ENCODE assay signal across 13 cellular contexts in the genomic region with DNA sequence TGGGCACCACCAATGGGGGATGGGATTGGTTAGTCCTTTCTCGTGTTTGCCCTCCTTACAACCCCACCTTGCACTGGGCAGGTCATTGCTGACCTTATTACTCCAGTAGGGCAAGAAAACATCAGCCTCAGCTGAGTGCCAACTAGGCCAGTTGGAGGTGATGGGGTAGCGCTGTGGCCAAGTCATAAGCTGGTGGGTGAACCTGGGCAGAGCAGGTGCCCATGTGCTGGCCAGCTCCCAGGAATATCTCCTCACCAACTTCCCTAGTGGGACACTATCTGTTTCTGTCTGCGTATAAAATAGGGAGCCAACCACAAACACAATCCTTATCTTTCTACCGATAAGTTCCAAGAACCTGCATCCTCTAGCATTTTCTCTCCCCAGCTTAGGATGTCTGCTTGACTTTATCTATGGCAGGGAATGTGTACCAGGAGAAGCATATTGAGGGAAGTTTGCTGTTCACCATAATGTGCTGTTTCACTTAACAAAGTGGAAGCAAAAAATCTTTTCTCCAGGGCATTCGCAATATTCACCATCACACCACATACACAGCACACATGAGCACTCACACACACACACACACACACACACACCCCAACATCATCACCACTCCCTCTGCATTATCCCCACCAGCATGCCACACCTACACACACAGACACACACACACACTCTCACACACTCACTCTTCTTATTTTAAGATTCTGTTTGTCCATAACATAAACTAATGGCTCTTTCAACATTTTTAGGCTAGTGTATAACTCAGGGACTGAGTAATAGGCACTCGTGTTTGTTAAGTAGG.
A peak's percentile ranks its signal among the peaks of the same experiment; 100 is the strongest.
DNase-seq lines count a peak whose midpoint lies in the region; ATAC-seq, FAIRE-seq and TF ChIP-seq lines count a peak whose summit lies in the region.
"Had no signal": no experiment of that assay in that cellular context is flagged by ENCODE, and none has a peak within 500 bp of the region (broad histone marks: within the 10 kb centered on the region; RNA-seq: fewer than 3 reads in every experiment).

No MANE protein-coding gene starts in this region.

- TF ChIP-seq RAD21 in A549 (conservative IDR thresholded peaks at IDR 0.05 in 1 of 2, IDR thresholded peaks at IDR 0.05 in 1 of 2), result no peak

- DNase-seq in A549 (ENCODE audit: low read depth in 1 of 2, low spot score in 1 of 2) (no peak), RWPE1 (ENCODE audit: low spot score) (no peak), esophagus muscularis mucosa (ENCODE audit: extremely low spot score) (peak; percentile 88), osteocyte (ENCODE audit: extremely low spot score, unreplicated experiment) (no peak), retina (no peak)
- DNase-seq in NK-92 treated with Interleukin-12 subunit alpha and Interleukin-12 subunit beta, amount 100 ng/mL, for 24 hours (lab: John Stamatoyannopoulos, UW), result no peak
- DNase-seq in CD8-positive, alpha-beta T cell, result no peak
- DNase-seq in activated T-cell treated with anti-CD3 and anti-CD28 coated beads, Interleukin-2, amount 50 U/mL, for 48 hours, result no peak
- DNase-seq: activated naive CD8-positive, alpha-beta T cell treated with anti-CD3 and anti-CD28 coated beads for 36 hours; cortex of kidney; NCI-H1694 treated with DMSO at 0.1 percent for 48 hours; right lobe of liver had no signal

- peaks cover 11% of the 10 kb centered on the region for H3K4me1 Mint-ChIP-seq in osteocyte (ENCODE audit: unreplicated experiment)
- no peaks in the 10 kb centered on the region for H3K4me1 Mint-ChIP-seq in CD8-positive, alpha-beta T cell (ENCODE audit: low read depth)
- H3K4me1 Mint-ChIP-seq: activated naive CD8-positive, alpha-beta T cell treated with anti-CD3 and anti-CD28 coated beads for 36 hours had no signal

- no peaks in the 10 kb centered on the region for H3K36me3 Mint-ChIP-seq in osteocyte (ENCODE audit: unreplicated experiment)
- H3K36me3 Mint-ChIP-seq in CD8-positive, alpha-beta T cell, result no peaks in the 10 kb centered on the region
- H3K36me3 Mint-ChIP-seq: activated naive CD8-positive, alpha-beta T cell treated with anti-CD3 and anti-CD28 coated beads for 36 hours had no signal

- H3K4me3 Mint-ChIP-seq in osteocyte (ENCODE audit: unreplicated experiment), result no peak overlapping the region
- no peak overlapping the region for H3K4me3 Mint-ChIP-seq in CD8-positive, alpha-beta T cell
- H3K4me3 Mint-ChIP-seq: activated naive CD8-positive, alpha-beta T cell treated with anti-CD3 and anti-CD28 coated beads for 36 hours had no signal

- TF ChIP-seq POLR2A in A549 (IDR thresholded peaks at IDR 0.05; ENCODE audit: low read length), result no peak
- TF ChIP-seq POLR2A in esophagus muscularis mucosa (IDR thresholded peaks at IDR 0.05; ENCODE audit: low read depth), result no peak

- peak overlapping the region; percentile 34 for H3K27ac Mint-ChIP-seq in osteocyte (ENCODE audit: unreplicated experiment)
- no peak overlapping the region for H3K27ac Mint-ChIP-seq in CD8-positive, alpha-beta T cell
- H3K27ac Mint-ChIP-seq: activated naive CD8-positive, alpha-beta T cell treated with anti-CD3 and anti-CD28 coated beads for 36 hours had no signal

- FAIRE-seq in A549 (lab: Jason Lieb, UNC), result no peak

- peak in 1 of 2 experiments; percentile 47; a peak in 1 of 6 replicates for ATAC-seq in A549
- ATAC-seq in CD8-positive, alpha-beta T cell, result no peak

- H3K4me3 ChIP-seq in A549 (no peak overlapping the region), esophagus muscularis mucosa (no peak overlapping the region)
- H3K4me3 ChIP-seq in CD8-positive, alpha-beta T cell (ENCODE audit: low read depth, low read length), result no peak overlapping the region
- H3K4me3 ChIP-seq: right lobe of liver, thoracic aorta had no signal

- no peaks in the 10 kb centered on the region for H3K27me3 Mint-ChIP-seq in osteocyte (ENCODE audit: unreplicated experiment)
- H3K27me3 Mint-ChIP-seq in CD8-positive, alpha-beta T cell (ENCODE audit: low read depth), result peaks cover 13% of the 10 kb centered on the region

- no peaks in the 10 kb centered on the region for H3K27me3 ChIP-seq in esophagus muscularis mucosa
- H3K27me3 ChIP-seq in CD8-positive, alpha-beta T cell (ENCODE audit: insufficient read depth, low read length), result no peaks in the 10 kb centered on the region
- H3K27me3 ChIP-seq: right lobe of liver had no signal

- H3K4me2 ChIP-seq in A549, result 0 out of 3 replicates have a peak overlapping the region, but pooled peaks have one; percentile 20

- WGBS in A549 (ENCODE audit: missing lambda C conversion rate), result 72% methylated on average over 6 of the region's 6 CpGs
- 72% methylated on average over 6 of the region's 6 CpGs for WGBS in esophagus muscularis mucosa

- TF ChIP-seq CTCF in A549 (IDR thresholded peaks at IDR 0.05), result no peak
- no peak for TF ChIP-seq CTCF in RWPE1 (conservative IDR thresholded peaks at IDR 0.05; ENCODE audit: low read depth)
- no peak for TF ChIP-seq CTCF in esophagus muscularis mucosa (IDR thresholded peaks at IDR 0.05)
- no peak for TF ChIP-seq CTCF in osteocyte (IDR thresholded peaks at IDR 0.05)
- TF ChIP-seq CTCF in CD8-positive, alpha-beta T cell (IDR thresholded peaks at IDR 0.05), result no peak

- H3K4me1 ChIP-seq in A549 (peaks cover 7% of the 10 kb centered on the region; the same call in 1 of the 3 replicates), esophagus muscularis mucosa (peaks cover 0 to 18% (median 10%) of the 10 kb centered on the region in 4 donors)
- H3K4me1 ChIP-seq in CD8-positive, alpha-beta T cell (ENCODE audit: insufficient read depth, low read length), result no peaks in the 10 kb centered on the region
- H3K4me1 ChIP-seq: right lobe of liver had no signal

- POLR2A ChIA-PET in A549 (lab: Yijun Ruan, JAX), result no interaction called here
- POLR2A ChIA-PET in RWPE1 (lab: Yijun Ruan, JAX; ENCODE audit: low non-redundant PET), result no interaction called here
- POLR2A ChIA-PET in CD8-positive, alpha-beta T cell (lab: Charles Lee), result no interaction called here

- H3K9me3 Mint-ChIP-seq in osteocyte (ENCODE audit: unreplicated experiment), result no peaks in the 10 kb centered on the region
- H3K9me3 Mint-ChIP-seq in CD8-positive, alpha-beta T cell, result no peaks in the 10 kb centered on the region
- H3K9me3 Mint-ChIP-seq: activated naive CD8-positive, alpha-beta T cell treated with anti-CD3 and anti-CD28 coated beads for 36 hours had no signal

- intact Hi-C loops in esophagus muscularis mucosa (cut with DNase I), result no loop called here
- intact Hi-C loops in CD8-positive, alpha-beta T cell (cut with DNase I, micrococcal nuclease), result no loop called here

- CTCF ChIA-PET in A549 (lab: Yijun Ruan, JAX) (interaction anchor here (0.9 kb wide), 1 partner anchor 9 kb away, joined by 3 read pairs; no protein-coding TSS in a partner anchor), RWPE1 (lab: Yijun Ruan, JAX) (no interaction called here)
- CTCF ChIA-PET in CD8-positive, alpha-beta T cell (lab: Charles Lee), result no interaction called here

- H3K27ac ChIP-seq in A549, result no peak overlapping the region; a peak in 1 of 6 replicates
- H3K27ac ChIP-seq in RWPE1, result peak overlapping the region; percentile 62
- H3K27ac ChIP-seq in esophagus muscularis mucosa (replicated peaks in 1 of 4), result peak overlapping the region in 3 of 4 donors; percentile 30 to 43 (median 39)
- H3K27ac ChIP-seq in CD8-positive, alpha-beta T cell (ENCODE audit: low read depth, low read length), result no peak overlapping the region
- H3K27ac ChIP-seq: right lobe of liver, thoracic aorta had no signal

- H3K36me3 ChIP-seq in esophagus muscularis mucosa, result no peaks in the 10 kb centered on the region
- H3K36me3 ChIP-seq in CD8-positive, alpha-beta T cell (ENCODE audit: insufficient read depth, low read length), result no peaks in the 10 kb centered on the region
- H3K36me3 ChIP-seq: right lobe of liver, thoracic aorta had no signal

- TF ChIP-seq EP300 in A549 (IDR thresholded peaks at IDR 0.05) (no peak), esophagus muscularis mucosa (IDR thresholded peaks at IDR 0.05) (no peak)

- H3K9me3 ChIP-seq in A549 (no peaks in the 10 kb centered on the region), esophagus muscularis mucosa (no peaks in the 10 kb centered on the region)
- H3K9me3 ChIP-seq in CD8-positive, alpha-beta T cell (ENCODE audit: low read length), result no peaks in the 10 kb centered on the region
- H3K9me3 ChIP-seq: right lobe of liver, thoracic aorta had no signal

TF ChIP-seq in A549, 52 proteins besides CTCF, POLR2A, EP300 and RAD21:
- TF ChIP-seq, protein P1, sequence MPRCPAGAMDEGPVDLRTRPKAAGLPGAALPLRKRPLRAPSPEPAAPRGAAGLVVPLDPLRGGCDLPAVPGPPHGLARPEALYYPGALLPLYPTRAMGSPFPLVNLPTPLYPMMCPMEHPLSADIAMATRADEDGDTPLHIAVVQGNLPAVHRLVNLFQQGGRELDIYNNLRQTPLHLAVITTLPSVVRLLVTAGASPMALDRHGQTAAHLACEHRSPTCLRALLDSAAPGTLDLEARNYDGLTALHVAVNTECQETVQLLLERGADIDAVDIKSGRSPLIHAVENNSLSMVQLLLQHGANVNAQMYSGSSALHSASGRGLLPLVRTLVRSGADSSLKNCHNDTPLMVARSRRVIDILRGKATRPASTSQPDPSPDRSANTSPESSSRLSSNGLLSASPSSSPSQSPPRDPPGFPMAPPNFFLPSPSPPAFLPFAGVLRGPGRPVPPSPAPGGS (IDR thresholded peaks at IDR 0.05), result no peak
- TF ChIP-seq, protein P2, sequence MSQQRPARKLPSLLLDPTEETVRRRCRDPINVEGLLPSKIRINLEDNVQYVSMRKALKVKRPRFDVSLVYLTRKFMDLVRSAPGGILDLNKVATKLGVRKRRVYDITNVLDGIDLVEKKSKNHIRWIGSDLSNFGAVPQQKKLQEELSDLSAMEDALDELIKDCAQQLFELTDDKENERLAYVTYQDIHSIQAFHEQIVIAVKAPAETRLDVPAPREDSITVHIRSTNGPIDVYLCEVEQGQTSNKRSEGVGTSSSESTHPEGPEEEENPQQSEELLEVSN (IDR thresholded peaks at IDR 0.05; ENCODE audit: borderline replicate concordance, low read depth), result no peak
- TF ChIP-seq JUNB (IDR thresholded peaks at IDR 0.05), result no peak
- no peak for TF ChIP-seq HOXB13 (CRISPR knock-in tag; IDR thresholded peaks at IDR 0.05; ENCODE audit: low read depth)
- TF ChIP-seq CHD4 (IDR thresholded peaks at IDR 0.05; ENCODE audit: borderline replicate concordance), result no peak
- TF ChIP-seq SMC3 (IDR thresholded peaks at IDR 0.05), result no peak
- TF ChIP-seq BHLHE40 (IDR thresholded peaks at IDR 0.05; ENCODE audit: low read depth, low read length), result no peak

Comparison
In these comparisons a context has a peak if more than half of its experiments do, and no peak if none do; other contexts are left out.
1. H3K27ac ChIP-seq: peak in RWPE1 (single experiment) and esophagus muscularis mucosa (3 of 4); none in A549 (0 of 2) and CD8-positive, alpha-beta T cell (single experiment).